12 cellular contexts compared by ENCODE assay signal in genomic region chr1:205569411-205570172, GRCh38.
DNase-seq lines count a peak whose midpoint lies in the region; ATAC-seq and TF ChIP-seq lines count a peak whose summit lies in the region.
"Had no signal": no experiment of that assay in that cellular context is flagged by ENCODE, and none has a peak within 500 bp of the region (broad histone marks: within the 10 kb centered on the region; RNA-seq: fewer than 3 reads in every experiment).

No MANE protein-coding gene starts in this region.

- H3K4me1 ChIP-seq in colonic mucosa = no peaks in the 10 kb centered on the region
- H3K4me1 ChIP-seq in mucosa of stomach (ENCODE audit: control insufficient read depth, insufficient read depth, low read length) = peaks cover 37% of the 10 kb centered on the region
- H3K4me1 ChIP-seq in upper lobe of left lung = peaks cover 4 to 15% (median 8%) of the 10 kb centered on the region in 4 donors

- TF ChIP-seq POLR2A in upper lobe of left lung (IDR thresholded peaks at IDR 0.05) = no peak

- WGBS in upper lobe of left lung, 2 donors = 28 to 58% methylated on average over 2 to 12 of the region's 22 CpGs

- H3K27me3 ChIP-seq in colonic mucosa (no peaks in the 10 kb centered on the region), mucosa of stomach (ENCODE audit: control insufficient read depth, insufficient read depth, low read length) (peaks cover 26% of the 10 kb centered on the region), upper lobe of left lung (peaks cover 0 to 18% (median 7%) of the 10 kb centered on the region in 4 donors)
- H3K27me3 ChIP-seq: thyroid gland had no signal

- peak; percentile 62 for DNase-seq in activated effector memory CD4-positive, alpha-beta T cell treated with anti-CD3 and anti-CD28 coated beads, Interleukin-2, amount 50 U/mL, for 16 hours
- no peak for DNase-seq in activated effector memory CD4-positive, alpha-beta T cell treated with Interleukin-2 at 50 U/mL for 16 hours
- DNase-seq in colonic mucosa (peak; percentile 52), upper lobe of left lung (peak in 1 of 2 donors; percentile 58), DMS79 treated with DMSO at 0.1 percent for 48 hours (lab: John Stamatoyannopoulos, UW) (no peak), H4 (ENCODE audit: low spot score) (no peak)
- DNase-seq: brain microvascular endothelial cell, foreskin melanocyte, SIG-M5 had no signal

- H3K36me3 ChIP-seq in colonic mucosa = no peaks in the 10 kb centered on the region
- no peaks in the 10 kb centered on the region for H3K36me3 ChIP-seq in mucosa of stomach (ENCODE audit: control insufficient read depth, insufficient read depth, low read length)
- H3K36me3 ChIP-seq in upper lobe of left lung = no peaks in the 10 kb centered on the region
- H3K36me3 ChIP-seq: brain microvascular endothelial cell, thyroid gland had no signal

- TF ChIP-seq CTCF in colonic mucosa (IDR thresholded peaks at IDR 0.05) (no peak), upper lobe of left lung (IDR thresholded peaks at IDR 0.05) (no peak)

- intact Hi-C loops in colonic mucosa (cut with DNase I) = no loop called here

- ATAC-seq in upper lobe of left lung (ENCODE audit: low FRiP score in 2 of 2) (no peak), GM19455 (IDR thresholded peaks at IDR 0.05; ENCODE audit: unreplicated experiment) (no peak)

- H3K4me3 ChIP-seq in colonic mucosa (peak overlapping the region; percentile 40), mucosa of stomach (ENCODE audit: low read length) (no peak overlapping the region), upper lobe of left lung (peak overlapping the region; percentile 17 to 56 (median 49))

- H3K27ac ChIP-seq in colonic mucosa (no peak overlapping the region), upper lobe of left lung (peak overlapping the region in 3 of 4 donors; percentile 57 to 75 (median 58))
- H3K27ac ChIP-seq: brain microvascular endothelial cell, thyroid gland had no signal

- H3K9ac ChIP-seq in colonic mucosa (ENCODE audit: low read depth in 2 of 2, low read length in 2 of 2) (peak overlapping the region in 1 of 2 donors; percentile 38), mucosa of stomach (ENCODE audit: low read length) (peak overlapping the region; percentile 34)

- no peak for TF ChIP-seq EP300 in upper lobe of left lung (IDR thresholded peaks at IDR 0.05)

- H3K9me3 ChIP-seq in colonic mucosa (no peaks in the 10 kb centered on the region), mucosa of stomach (ENCODE audit: control insufficient read depth, low read length) (no peaks in the 10 kb centered on the region), upper lobe of left lung (no peaks in the 10 kb centered on the region)
- H3K9me3 ChIP-seq: thyroid gland had no signal

Comparison
In these comparisons a context has a peak if more than half of its experiments do, and no peak if none do; other contexts are left out.
1. DNase-seq: peak in activated effector memory CD4-positive, alpha-beta T cell treated with anti-CD3 and anti-CD28 coated beads, Interleukin-2, amount 50 U/mL, for 16 hours (single experiment) and colonic mucosa (single experiment); none in activated effector memory CD4-positive, alpha-beta T cell treated with Interleukin-2 at 50 U/mL for 16 hours (single experiment), DMS79 treated with DMSO at 0.1 percent for 48 hours (single experiment) and H4 (single experiment).